Comparison of ENCODE assay signal across 1 cellular context in the genomic region with DNA sequence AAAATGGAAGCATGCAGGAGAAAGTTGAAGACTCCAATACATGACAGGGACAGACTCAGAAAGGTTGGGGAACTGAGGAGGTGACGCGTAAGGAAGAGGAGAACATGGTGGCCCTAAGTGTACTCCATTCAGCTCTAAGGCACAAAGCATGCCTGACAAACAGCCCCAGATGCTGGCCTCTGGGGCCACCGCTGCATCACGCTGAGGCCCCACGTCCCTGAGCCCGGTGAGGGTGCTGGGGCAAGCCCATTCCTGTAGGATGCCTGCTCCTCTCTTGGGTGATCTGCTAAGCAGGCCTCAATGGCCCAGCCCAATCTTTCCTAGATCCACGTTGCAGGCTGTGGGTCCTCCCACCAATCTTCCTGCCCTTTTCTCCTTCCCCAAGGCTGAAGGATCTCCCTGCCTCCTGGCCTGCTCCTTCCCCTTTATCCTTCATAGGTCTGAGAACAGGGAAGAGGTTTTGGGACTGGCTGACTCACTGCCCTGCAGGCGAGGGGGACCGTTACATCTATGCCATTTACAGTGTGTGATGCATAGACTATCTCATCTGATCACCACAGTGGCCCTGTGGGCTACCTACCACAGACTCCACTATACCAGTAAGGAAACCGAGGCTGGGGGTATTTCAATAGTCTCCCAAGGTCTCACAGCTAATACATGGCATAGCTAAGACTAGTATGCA.
TF ChIP-seq lines count a peak whose summit lies in the region.

No MANE protein-coding gene starts in this region.

TF ChIP-seq in HCT116, 20 proteins besides CTCF, POLR2A, EP300 and RAD21:
- TF ChIP-seq EZH2phosphoT487 (IDR thresholded peaks at IDR 0.05; ENCODE audit: borderline replicate concordance) (no peak), TCF7L2 (IDR thresholded peaks at IDR 0.05; ENCODE audit: borderline replicate concordance, extremely low read depth, insufficient read depth, insufficient read length) (no peak), JUND (IDR thresholded peaks at IDR 0.05) (no peak), CBX3 (IDR thresholded peaks at IDR 0.05; ENCODE audit: low read depth) (no peak), SP1 (IDR thresholded peaks at IDR 0.05; ENCODE audit: low read depth) (no peak), ELF1 (IDR thresholded peaks at IDR 0.05; ENCODE audit: borderline replicate concordance, low read depth) (no peak), ZNF274 (IDR thresholded peaks at IDR 0.05; ENCODE audit: low read depth, low read length) (no peak), CEBPB (IDR thresholded peaks at IDR 0.05; ENCODE audit: low read depth) (no peak)
- TF ChIP-seq, protein P1, sequence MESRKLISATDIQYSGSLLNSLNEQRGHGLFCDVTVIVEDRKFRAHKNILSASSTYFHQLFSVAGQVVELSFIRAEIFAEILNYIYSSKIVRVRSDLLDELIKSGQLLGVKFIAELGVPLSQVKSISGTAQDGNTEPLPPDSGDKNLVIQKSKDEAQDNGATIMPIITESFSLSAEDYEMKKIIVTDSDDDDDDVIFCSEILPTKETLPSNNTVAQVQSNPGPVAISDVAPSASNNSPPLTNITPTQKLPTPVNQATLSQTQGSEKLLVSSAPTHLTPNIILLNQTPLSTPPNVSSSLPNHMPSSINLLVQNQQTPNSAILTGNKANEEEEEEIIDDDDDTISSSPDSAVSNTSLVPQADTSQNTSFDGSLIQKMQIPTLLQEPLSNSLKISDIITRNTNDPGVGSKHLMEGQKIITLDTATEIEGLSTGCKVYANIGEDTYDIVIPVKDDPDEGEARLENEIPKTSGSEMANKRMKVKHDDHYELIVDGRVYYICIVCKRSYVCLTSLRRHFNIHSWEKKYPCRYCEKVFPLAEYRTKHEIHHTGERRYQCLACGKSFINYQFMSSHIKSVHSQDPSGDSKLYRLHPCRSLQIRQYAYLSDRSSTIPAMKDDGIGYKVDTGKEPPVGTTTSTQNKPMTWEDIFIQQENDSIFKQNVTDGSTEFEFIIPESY (IDR thresholded peaks at IDR 0.05; ENCODE audit: extremely low read depth, insufficient replicate concordance, low read length), result no peak
